In the genomic region with DNA sequence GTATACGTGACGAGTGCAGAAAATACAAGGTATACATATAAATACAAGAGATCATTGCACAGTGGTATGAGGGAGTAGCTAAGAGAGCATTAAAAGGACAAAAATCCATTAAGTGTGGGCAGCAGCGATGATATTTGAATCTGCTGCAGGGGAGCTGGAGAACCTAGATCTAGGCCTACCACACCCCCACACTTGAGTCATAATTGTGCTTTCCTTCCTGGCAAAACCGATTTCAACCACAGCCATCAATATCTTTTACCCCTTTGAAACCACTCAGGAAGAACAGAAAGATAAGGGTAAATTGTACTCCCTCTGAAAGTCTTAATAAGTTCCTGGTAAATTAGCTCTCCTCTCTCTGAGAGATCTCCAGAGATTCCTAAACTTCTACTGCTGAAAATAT, we compare ENCODE assay signal across 8 cellular contexts.
"Had no signal": no experiment of that assay in that cellular context is flagged by ENCODE, and none has a peak within 500 bp of the region (broad histone marks: within the 10 kb centered on the region; RNA-seq: fewer than 3 reads in every experiment).

No MANE protein-coding gene starts in this region.

- ATAC-seq: foreskin keratinocyte; left colon; naive thymus-derived CD4-positive, alpha-beta T cell; right cardiac atrium had no signal

- DNase-seq: activated CD4-positive, alpha-beta T cell treated with anti-CD3 and anti-CD28 coated beads, Interleukin-2, amount 50 U/mL, for 4 hours; activated CD4-positive, CD25-positive, alpha-beta regulatory T cell treated with anti-CD3 and anti-CD28 coated beads, Interleukin-2, amount 50 U/mL, for 72 hours; activated naive CD4-positive, alpha-beta T cell treated with Interleukin-2 at 50 U/mL for 16 hours; foreskin keratinocyte; left colon; naive thymus-derived CD4-positive, alpha-beta T cell; right cardiac atrium; small intestine had no signal

- H3K27ac ChIP-seq: foreskin keratinocyte had no signal

- H3K4me1 ChIP-seq: foreskin keratinocyte had no signal

- H3K27me3 ChIP-seq: foreskin keratinocyte had no signal
